1 cellular context compared by ENCODE assay signal in the genomic region with DNA sequence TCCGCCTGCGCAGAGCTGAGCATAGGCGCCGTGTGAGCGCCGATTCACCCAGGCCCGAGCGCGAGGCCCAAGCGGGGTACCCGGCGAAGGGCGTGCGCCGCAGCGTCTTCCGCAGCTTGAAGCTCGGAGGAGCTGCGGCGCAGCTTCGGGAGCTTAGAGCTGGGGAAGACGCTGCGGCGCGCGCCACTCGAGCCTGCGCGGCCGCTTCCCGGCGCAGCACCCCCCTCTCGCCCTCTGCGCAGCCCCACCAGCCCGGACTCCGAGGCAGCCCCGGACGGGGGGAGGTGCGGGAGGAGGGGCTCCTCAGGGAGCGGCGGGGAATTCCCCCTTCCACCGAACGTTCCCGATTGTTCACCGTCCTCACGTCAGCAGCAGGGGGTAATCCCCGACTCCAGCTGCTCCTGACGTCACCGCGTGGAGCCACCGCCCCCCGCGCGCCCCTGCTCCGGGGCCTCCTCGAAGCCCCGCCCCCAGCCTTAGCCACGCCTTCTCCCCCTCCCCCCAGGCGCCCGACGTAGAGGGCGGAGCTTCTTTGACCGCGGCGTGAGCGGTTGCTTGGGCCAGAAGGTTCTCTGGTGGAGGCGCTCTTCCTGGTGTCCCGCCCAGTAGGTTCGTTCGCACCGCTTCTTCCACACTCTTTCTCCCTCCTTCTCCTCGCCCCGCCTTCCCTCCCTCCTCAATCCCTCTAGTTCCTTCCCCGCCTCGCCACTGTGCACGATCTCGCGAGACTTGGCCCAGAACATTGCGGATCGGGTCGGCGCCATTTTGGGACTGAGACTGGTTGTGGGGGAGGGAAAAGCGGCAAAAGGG.
TF ChIP-seq lines count a peak whose summit lies in the region.

A gene with protein sequence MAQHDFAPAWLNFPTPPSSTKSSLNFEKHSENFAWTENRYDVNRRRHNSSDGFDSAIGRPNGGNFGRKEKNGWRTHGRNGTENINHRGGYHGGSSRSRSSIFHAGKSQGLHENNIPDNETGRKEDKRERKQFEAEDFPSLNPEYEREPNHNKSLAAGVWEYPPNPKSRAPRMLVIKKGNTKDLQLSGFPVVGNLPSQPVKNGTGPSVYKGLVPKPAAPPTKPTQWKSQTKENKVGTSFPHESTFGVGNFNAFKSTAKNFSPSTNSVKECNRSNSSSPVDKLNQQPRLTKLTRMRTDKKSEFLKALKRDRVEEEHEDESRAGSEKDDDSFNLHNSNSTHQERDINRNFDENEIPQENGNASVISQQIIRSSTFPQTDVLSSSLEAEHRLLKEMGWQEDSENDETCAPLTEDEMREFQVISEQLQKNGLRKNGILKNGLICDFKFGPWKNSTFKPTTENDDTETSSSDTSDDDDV (plus strand): TSS at position 742 of the 810 bp plus-strand sequence. CDS start 40,072 bp downstream, outside the sequence.

TF ChIP-seq in SK-N-SH, 30 proteins besides CTCF, POLR2A, EP300 and RAD21 (continued from another document):
- TF ChIP-seq NFIC (IDR thresholded peaks at IDR 0.05; ENCODE audit: borderline replicate concordance) (no peak; the same call in 1 of the 2 replicates), JUND (IDR thresholded peaks at IDR 0.05) (no peak; the same call in 1 of the 2 replicates), MEF2A (IDR thresholded peaks at IDR 0.05; ENCODE audit: borderline replicate concordance, low read depth) (no peak), TAF1 (IDR thresholded peaks at IDR 0.05; ENCODE audit: borderline replicate concordance, low read depth, low read length) (peak; percentile 95), RXRA (IDR thresholded peaks at IDR 0.05; ENCODE audit: borderline replicate concordance, low read depth) (peak; percentile 45; the same call in 1 of the 2 replicates), SIN3A (IDR thresholded peaks at IDR 0.05; ENCODE audit: borderline replicate concordance, low read depth, low read length) (peak; percentile 97), SMC3 (IDR thresholded peaks at IDR 0.05; ENCODE audit: low read depth, low read length) (no peak), FOSL2 (IDR thresholded peaks at IDR 0.05; ENCODE audit: borderline replicate concordance, low read depth) (peak; percentile 24; the same call in 1 of the 2 replicates), MXI1 (IDR thresholded peaks at IDR 0.05; ENCODE audit: low read depth, low read length) (peak; percentile 81), FOXM1 (IDR thresholded peaks at IDR 0.05; ENCODE audit: low read depth) (no peak), TCF12 (IDR thresholded peaks at IDR 0.05) (peak; percentile 56; the same call in 1 of the 2 replicates), RCOR1 (IDR thresholded peaks at IDR 0.05; ENCODE audit: low read length) (no peak), TEAD4 (IDR thresholded peaks at IDR 0.05; ENCODE audit: borderline replicate concordance, insufficient read depth) (peak; percentile 62; the same call in 1 of the 2 replicates), POLR2AphosphoS5 (IDR thresholded peaks at IDR 0.05; ENCODE audit: low read depth, low read length) (peak; percentile 29; the same call in 1 of the 2 replicates), GABPA (IDR thresholded peaks at IDR 0.05; ENCODE audit: low read depth) (no peak), YY1 (IDR thresholded peaks at IDR 0.05; ENCODE audit: low read depth) (peak; percentile 96), EZH2phosphoT487 (IDR thresholded peaks at IDR 0.05; ENCODE audit: borderline replicate concordance, low read depth) (no peak), ELF1 (IDR thresholded peaks at IDR 0.05) (peak; percentile 71)
- TF ChIP-seq, protein P1, sequence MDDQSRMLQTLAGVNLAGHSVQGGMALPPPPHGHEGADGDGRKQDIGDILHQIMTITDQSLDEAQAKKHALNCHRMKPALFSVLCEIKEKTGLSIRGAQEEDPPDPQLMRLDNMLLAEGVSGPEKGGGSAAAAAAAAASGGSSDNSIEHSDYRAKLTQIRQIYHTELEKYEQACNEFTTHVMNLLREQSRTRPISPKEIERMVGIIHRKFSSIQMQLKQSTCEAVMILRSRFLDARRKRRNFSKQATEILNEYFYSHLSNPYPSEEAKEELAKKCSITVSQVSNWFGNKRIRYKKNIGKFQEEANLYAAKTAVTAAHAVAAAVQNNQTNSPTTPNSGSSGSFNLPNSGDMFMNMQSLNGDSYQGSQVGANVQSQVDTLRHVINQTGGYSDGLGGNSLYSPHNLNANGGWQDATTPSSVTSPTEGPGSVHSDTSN (IDR thresholded peaks at IDR 0.05), result peak; percentile 88
- TF ChIP-seq, protein P2, sequence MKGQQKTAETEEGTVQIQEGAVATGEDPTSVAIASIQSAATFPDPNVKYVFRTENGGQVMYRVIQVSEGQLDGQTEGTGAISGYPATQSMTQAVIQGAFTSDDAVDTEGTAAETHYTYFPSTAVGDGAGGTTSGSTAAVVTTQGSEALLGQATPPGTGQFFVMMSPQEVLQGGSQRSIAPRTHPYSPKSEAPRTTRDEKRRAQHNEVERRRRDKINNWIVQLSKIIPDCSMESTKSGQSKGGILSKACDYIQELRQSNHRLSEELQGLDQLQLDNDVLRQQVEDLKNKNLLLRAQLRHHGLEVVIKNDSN (IDR thresholded peaks at IDR 0.05; ENCODE audit: borderline replicate concordance, low read depth), result no peak
- TF ChIP-seq, protein P3, sequence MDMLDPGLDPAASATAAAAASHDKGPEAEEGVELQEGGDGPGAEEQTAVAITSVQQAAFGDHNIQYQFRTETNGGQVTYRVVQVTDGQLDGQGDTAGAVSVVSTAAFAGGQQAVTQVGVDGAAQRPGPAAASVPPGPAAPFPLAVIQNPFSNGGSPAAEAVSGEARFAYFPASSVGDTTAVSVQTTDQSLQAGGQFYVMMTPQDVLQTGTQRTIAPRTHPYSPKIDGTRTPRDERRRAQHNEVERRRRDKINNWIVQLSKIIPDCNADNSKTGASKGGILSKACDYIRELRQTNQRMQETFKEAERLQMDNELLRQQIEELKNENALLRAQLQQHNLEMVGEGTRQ (IDR thresholded peaks at IDR 0.05; ENCODE audit: borderline replicate concordance, low read depth, low read length), result no peak
